Comparison of ENCODE assay signal across 1 cellular context in the genomic region with DNA sequence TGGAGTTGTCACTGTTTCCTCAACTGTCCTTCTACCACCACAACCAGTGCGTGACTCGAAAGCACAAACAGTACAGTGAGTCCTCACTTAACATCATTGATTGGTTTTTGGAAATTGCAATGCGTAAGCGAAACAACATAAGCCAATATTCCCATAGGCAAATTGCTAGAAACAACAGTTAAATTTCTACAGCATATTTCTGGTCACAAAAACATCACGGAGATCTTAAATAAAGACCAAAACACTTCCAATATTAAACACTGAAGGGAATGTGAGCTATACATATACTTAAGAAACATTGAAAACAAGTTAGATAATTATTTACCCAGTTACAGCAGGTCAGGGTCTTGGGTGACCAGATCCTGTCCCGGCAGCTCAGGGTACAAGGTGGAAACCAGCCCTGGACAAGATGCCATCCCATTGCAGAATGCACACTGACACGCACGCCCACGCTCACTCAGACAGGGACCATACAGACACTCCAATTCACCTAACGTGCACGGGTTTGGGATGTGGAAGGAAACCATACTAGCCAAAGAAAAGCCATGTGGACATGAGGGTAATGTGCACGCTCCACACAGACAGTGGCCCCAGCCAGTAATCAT.
TF ChIP-seq lines count a peak whose summit lies in the region.

No MANE protein-coding gene starts in this region.

TF ChIP-seq in HepG2, 621 proteins besides CTCF, POLR2A, EP300 and RAD21 (continued from another document):
- TF ChIP-seq, protein P1, sequence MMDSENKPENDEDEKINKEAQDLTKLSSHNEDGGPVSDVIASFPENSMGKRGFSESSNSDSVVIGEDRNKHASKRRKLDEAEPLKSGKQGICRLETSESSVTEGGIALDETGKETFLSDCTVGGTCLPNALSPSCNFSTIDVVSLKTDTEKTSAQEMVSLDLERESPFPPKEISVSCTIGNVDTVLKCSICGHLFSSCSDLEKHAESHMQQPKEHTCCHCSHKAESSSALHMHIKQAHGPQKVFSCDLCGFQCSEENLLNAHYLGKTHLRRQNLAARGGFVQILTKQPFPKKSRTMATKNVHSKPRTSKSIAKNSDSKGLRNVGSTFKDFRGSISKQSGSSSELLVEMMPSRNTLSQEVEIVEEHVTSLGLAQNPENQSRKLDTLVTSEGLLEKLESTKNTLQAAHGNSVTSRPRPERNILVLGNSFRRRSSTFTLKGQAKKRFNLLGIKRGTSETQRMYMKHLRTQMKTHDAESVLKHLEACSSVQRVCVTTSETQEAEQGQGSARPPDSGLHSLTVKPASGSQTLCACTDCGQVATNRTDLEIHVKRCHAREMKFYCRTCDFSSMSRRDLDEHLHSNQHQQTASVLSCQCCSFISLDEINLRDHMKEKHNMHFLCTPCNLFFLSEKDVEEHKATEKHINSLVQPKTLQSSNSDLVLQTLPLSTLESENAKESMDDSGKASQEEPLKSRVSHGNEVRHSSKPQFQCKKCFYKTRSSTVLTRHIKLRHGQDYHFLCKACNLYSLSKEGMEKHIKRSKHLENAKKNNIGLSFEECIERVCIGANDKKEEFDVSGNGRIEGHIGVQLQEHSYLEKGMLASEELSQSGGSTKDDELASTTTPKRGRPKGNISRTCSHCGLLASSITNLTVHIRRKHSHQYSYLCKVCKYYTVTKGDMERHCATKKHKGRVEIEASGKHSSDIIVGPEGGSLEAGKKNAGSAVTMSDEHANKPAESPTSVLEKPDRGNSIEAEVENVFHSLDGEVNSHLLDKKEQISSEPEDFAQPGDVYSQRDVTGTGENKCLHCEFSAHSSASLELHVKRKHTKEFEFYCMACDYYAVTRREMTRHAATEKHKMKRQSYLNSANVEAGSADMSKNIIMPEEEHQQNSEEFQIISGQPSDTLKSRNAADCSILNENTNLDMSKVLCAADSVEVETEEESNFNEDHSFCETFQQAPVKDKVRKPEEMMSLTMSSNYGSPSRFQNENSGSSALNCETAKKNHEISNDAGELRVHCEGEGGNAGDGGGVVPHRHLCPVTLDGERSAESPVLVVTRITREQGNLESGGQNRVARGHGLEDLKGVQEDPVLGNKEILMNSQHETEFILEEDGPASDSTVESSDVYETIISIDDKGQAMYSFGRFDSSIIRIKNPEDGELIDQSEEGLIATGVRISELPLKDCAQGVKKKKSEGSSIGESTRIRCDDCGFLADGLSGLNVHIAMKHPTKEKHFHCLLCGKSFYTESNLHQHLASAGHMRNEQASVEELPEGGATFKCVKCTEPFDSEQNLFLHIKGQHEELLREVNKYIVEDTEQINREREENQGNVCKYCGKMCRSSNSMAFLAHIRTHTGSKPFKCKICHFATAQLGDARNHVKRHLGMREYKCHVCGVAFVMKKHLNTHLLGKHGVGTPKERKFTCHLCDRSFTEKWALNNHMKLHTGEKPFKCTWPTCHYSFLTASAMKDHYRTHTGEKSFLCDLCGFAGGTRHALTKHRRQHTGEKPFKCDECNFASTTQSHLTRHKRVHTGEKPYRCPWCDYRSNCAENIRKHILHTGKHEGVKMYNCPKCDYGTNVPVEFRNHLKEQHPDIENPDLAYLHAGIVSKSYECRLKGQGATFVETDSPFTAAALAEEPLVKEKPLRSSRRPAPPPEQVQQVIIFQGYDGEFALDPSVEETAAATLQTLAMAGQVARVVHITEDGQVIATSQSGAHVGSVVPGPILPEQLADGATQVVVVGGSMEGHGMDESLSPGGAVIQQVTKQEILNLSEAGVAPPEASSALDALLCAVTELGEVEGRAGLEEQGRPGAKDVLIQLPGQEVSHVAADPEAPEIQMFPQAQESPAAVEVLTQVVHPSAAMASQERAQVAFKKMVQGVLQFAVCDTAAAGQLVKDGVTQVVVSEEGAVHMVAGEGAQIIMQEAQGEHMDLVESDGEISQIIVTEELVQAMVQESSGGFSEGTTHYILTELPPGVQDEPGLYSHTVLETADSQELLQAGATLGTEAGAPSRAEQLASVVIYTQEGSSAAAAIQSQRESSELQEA (CRISPR knock-in tag; IDR thresholded peaks at IDR 0.05; ENCODE audit: not compliant biosample characterization), result no peak
- TF ChIP-seq NR1H2 (CRISPR knock-in tag; IDR thresholded peaks at IDR 0.05; ENCODE audit: borderline replicate concordance, low read depth), result no peak
- no peak for TF ChIP-seq SALL2 (CRISPR knock-in tag; IDR thresholded peaks at IDR 0.05)
- peak; percentile 59; the same call in 1 of the 2 replicates for TF ChIP-seq IRF2 (CRISPR knock-in tag; IDR thresholded peaks at IDR 0.05)
- TF ChIP-seq NCOA5 (CRISPR knock-in tag; IDR thresholded peaks at IDR 0.05), result no peak
- TF ChIP-seq MAFK (conservative IDR thresholded peaks at IDR 0.05 in 1 of 2, IDR thresholded peaks at IDR 0.05 in 1 of 2; ENCODE audit: low read length in 2 of 2), result no peak
- no peak for TF ChIP-seq ZNF572 (CRISPR knock-in tag; IDR thresholded peaks at IDR 0.05)
- TF ChIP-seq, protein P2, sequence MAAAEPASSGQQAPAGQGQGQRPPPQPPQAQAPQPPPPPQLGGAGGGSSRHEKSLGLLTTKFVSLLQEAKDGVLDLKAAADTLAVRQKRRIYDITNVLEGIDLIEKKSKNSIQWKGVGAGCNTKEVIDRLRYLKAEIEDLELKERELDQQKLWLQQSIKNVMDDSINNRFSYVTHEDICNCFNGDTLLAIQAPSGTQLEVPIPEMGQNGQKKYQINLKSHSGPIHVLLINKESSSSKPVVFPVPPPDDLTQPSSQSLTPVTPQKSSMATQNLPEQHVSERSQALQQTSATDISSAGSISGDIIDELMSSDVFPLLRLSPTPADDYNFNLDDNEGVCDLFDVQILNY (CRISPR knock-in tag; conservative IDR thresholded peaks at IDR 0.05), result no peak
- no peak for TF ChIP-seq ZBTB3 (CRISPR knock-in tag; IDR thresholded peaks at IDR 0.05; ENCODE audit: borderline replicate concordance, low read depth)
- TF ChIP-seq TMF1 (CRISPR knock-in tag; IDR thresholded peaks at IDR 0.05; ENCODE audit: low read depth), result no peak
